24 cellular contexts compared by ENCODE assay signal in the genomic region with DNA sequence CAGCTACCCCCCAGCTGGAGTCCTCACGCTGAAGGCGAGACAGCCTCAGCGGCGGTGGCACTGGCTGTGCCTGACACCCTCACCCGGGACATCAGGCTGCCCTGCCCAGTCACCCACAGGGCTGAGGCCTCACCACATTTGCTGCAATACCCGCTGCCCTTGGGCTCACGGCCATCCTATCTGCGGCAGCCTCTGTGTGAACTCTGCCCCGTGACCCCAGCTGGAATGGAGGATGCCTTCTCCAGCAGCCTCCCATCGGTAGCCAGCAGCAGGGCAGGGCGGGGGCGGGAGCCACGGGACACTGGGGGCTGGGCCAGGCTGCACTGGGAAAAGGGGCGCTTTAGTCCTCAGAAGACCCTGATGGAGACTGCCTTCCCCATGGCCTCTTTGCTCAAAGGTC.
A peak's percentile ranks its signal among the peaks of the same experiment; 100 is the strongest.
DNase-seq lines count a peak whose midpoint lies in the region; ATAC-seq and TF ChIP-seq lines count a peak whose summit lies in the region.
"Had no signal": no experiment of that assay in that cellular context is flagged by ENCODE, and none has a peak within 500 bp of the region (broad histone marks: within the 10 kb centered on the region; RNA-seq: fewer than 3 reads in every experiment).

No MANE protein-coding gene starts in this region.

- peaks cover 36% of the 10 kb centered on the region for H3K27me3 Mint-ChIP-seq in Calu3 (ENCODE audit: unreplicated experiment)

- CTCF ChIA-PET in Calu3 (lab: Charles Lee): no interaction called here

- peak; percentile 36 for ATAC-seq in sciatic nerve
- ATAC-seq: A549, Right ventricle myocardium inferior had no signal

- no peak overlapping the region for H3K9ac ChIP-seq in liver (ENCODE audit: low read depth in 1 of 2, low read length in 2 of 2)
- H3K9ac ChIP-seq: BLaER1 treated with 17β-estradiol and CSF1 and Interleukin-3, amounts not matched to agents 10 nM and 100 nM; GM23248; KMS-11 had no signal

- H3K4me3 ChIP-seq in choroid plexus epithelial cell (ENCODE audit: low read depth, low read length) (no peak overlapping the region), liver (ENCODE audit: low read depth in 1 of 3, low read length in 3 of 3) (no peak overlapping the region), SJCRH30 (no peak overlapping the region)
- H3K4me3 ChIP-seq: A549; BLaER1 treated with 17β-estradiol and CSF1 and Interleukin-3, amounts not matched to agents 10 nM and 100 nM; GM23248; PC-9; SJSA1 had no signal

- H3K4me1 ChIP-seq in liver (ENCODE audit: control insufficient read depth in 4 of 4, insufficient read depth in 4 of 4, low read length in 3 of 4) (peaks cover 7 to 34% (median 16%) of the 10 kb centered on the region in 4 donors), SJCRH30 (no peaks in the 10 kb centered on the region; the same call in 1 of the 2 replicates)
- H3K4me1 ChIP-seq: A549, SJSA1 had no signal

- WGBS in liver: 25% methylated on average over 14 of the region's 14 CpGs

- peak; percentile 40 to 52 for TF ChIP-seq RAD21 in liver (IDR thresholded peaks at IDR 0.05)

- no peaks in the 10 kb centered on the region for H3K9me3 ChIP-seq in liver (ENCODE audit: control insufficient read depth in 4 of 4, low read length in 3 of 4)
- no peaks in the 10 kb centered on the region for H3K9me3 ChIP-seq in SJCRH30 (replicated peaks)
- H3K9me3 ChIP-seq: A549; BLaER1 treated with 17β-estradiol and CSF1 and Interleukin-3, amounts not matched to agents 10 nM and 100 nM; SJSA1 had no signal

- no peak overlapping the region for H3K4me3 Mint-ChIP-seq in Calu3 (ENCODE audit: low read depth, unreplicated experiment)
- H3K4me3 Mint-ChIP-seq: CD4-positive, alpha-beta memory T cell had no signal

- H3K36me3 Mint-ChIP-seq in Calu3 (ENCODE audit: insufficient read depth, unreplicated experiment): no peaks in the 10 kb centered on the region
- H3K36me3 Mint-ChIP-seq: CD4-positive, alpha-beta memory T cell had no signal

- intact Hi-C loops in sciatic nerve (cut with DNase I): no loop called here
- intact Hi-C loops in Calu3 (cut with micrococcal nuclease; ENCODE audit: unreplicated experiment): no loop called here

- H3K27ac ChIP-seq in liver (ENCODE audit: low read depth in 1 of 2, low read length in 2 of 2): peak overlapping the region in 1 of 2 donors; percentile 36
- no peak overlapping the region for H3K27ac ChIP-seq in SJCRH30
- H3K27ac ChIP-seq: A549; BLaER1 treated with 17β-estradiol and CSF1 and Interleukin-3, amounts not matched to agents 10 nM and 100 nM; GM23248; KMS-11; PC-9; SJSA1 had no signal

- H3K9me3 Mint-ChIP-seq in Calu3 (ENCODE audit: low read depth, unreplicated experiment): no peaks in the 10 kb centered on the region
- H3K9me3 Mint-ChIP-seq: CD4-positive, alpha-beta memory T cell had no signal

- H3K27ac Mint-ChIP-seq in Calu3 (ENCODE audit: unreplicated experiment): no peak overlapping the region
- H3K27ac Mint-ChIP-seq: CD4-positive, alpha-beta memory T cell had no signal

- H3K4me1 Mint-ChIP-seq in Calu3 (ENCODE audit: low read depth, unreplicated experiment): no peaks in the 10 kb centered on the region

- BruUV-seq in Calu3 (replicated peaks; lab: Mats Ljungman, UMichigan): no TSS peak

- TF ChIP-seq CTCF in choroid plexus epithelial cell (conservative IDR thresholded peaks at IDR 0.05; ENCODE audit: low read depth, low read length) (no peak), liver (IDR thresholded peaks at IDR 0.05; ENCODE audit: low read depth, low read length, missing input control) (peak; percentile 35), Calu3 (IDR thresholded peaks at IDR 0.05; ENCODE audit: unreplicated experiment) (no peak)

- H3K27me3 ChIP-seq in liver (ENCODE audit: control insufficient read depth in 4 of 4, insufficient read depth in 4 of 4, low read length in 3 of 4) (no peaks in the 10 kb centered on the region), SJCRH30 (peaks cover 26% of the 10 kb centered on the region)

- DNase-seq in HuH-7.5 (ENCODE audit: low spot score) (peak; percentile 38), choroid plexus epithelial cell (ENCODE audit: low read depth) (peak; percentile 37), sciatic nerve (ENCODE audit: low spot score) (no peak), GM19240 (ENCODE audit: insufficient read length, low spot score) (no peak), Calu3 (no peak), SJCRH30 (no peak)
- DNase-seq: AML-193; CD4-positive, alpha-beta memory T cell; COR-L47; DMS79; GM23248; HCEC 1CT; IMR-90; MM.1S; NCI-H2029; NCI-H446 treated with DMSO at 0.1 percent for 48 hours; NCI-H526 treated with DMSO at 0.1 percent for 48 hours; PC-9 had no signal

- H3K36me3 ChIP-seq in liver (ENCODE audit: control insufficient read depth in 4 of 4, insufficient read depth in 3 of 4, low read depth in 1 of 4, low read length in 3 of 4) (no peaks in the 10 kb centered on the region), SJCRH30 (no peaks in the 10 kb centered on the region)
- H3K36me3 ChIP-seq: BLaER1 treated with 17β-estradiol and CSF1 and Interleukin-3, amounts not matched to agents 10 nM and 100 nM; SJSA1 had no signal

TF ChIP-seq in liver, 16 proteins besides CTCF, POLR2A, EP300 and RAD21:
- TF ChIP-seq HNF4G (IDR thresholded peaks at IDR 0.05) (no peak), GABPA (IDR thresholded peaks at IDR 0.05 in 1 of 2, conservative IDR thresholded peaks at IDR 0.05 in 1 of 2) (peak in 1 of 2 donors; percentile 51), JUND (IDR thresholded peaks at IDR 0.05) (peak in 1 of 2 donors; percentile 60), YY1 (IDR thresholded peaks at IDR 0.05) (peak; percentile 85), RXRA (IDR thresholded peaks at IDR 0.05) (peak; percentile 97 to 99), EGR1 (IDR thresholded peaks at IDR 0.05; ENCODE audit: low read depth in 2 of 2) (peak; percentile 91 to 99), FOXA1 (IDR thresholded peaks at IDR 0.05) (peak; percentile 66), NR2F2 (IDR thresholded peaks at IDR 0.05) (peak; percentile 93), MAX (IDR thresholded peaks at IDR 0.05) (no peak), HNF4A (conservative IDR thresholded peaks at IDR 0.05) (peak; percentile 69 to 86), FOXA2 (IDR thresholded peaks at IDR 0.05) (peak; percentile 70), TAF1 (conservative IDR thresholded peaks at IDR 0.05) (no peak), ZBTB33 (IDR thresholded peaks at IDR 0.05) (no peak), SP1 (IDR thresholded peaks at IDR 0.05) (peak; percentile 76)
- TF ChIP-seq, protein P1, sequence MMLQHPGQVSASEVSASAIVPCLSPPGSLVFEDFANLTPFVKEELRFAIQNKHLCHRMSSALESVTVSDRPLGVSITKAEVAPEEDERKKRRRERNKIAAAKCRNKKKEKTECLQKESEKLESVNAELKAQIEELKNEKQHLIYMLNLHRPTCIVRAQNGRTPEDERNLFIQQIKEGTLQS (IDR thresholded peaks at IDR 0.05): no peak
- TF ChIP-seq, protein P2, sequence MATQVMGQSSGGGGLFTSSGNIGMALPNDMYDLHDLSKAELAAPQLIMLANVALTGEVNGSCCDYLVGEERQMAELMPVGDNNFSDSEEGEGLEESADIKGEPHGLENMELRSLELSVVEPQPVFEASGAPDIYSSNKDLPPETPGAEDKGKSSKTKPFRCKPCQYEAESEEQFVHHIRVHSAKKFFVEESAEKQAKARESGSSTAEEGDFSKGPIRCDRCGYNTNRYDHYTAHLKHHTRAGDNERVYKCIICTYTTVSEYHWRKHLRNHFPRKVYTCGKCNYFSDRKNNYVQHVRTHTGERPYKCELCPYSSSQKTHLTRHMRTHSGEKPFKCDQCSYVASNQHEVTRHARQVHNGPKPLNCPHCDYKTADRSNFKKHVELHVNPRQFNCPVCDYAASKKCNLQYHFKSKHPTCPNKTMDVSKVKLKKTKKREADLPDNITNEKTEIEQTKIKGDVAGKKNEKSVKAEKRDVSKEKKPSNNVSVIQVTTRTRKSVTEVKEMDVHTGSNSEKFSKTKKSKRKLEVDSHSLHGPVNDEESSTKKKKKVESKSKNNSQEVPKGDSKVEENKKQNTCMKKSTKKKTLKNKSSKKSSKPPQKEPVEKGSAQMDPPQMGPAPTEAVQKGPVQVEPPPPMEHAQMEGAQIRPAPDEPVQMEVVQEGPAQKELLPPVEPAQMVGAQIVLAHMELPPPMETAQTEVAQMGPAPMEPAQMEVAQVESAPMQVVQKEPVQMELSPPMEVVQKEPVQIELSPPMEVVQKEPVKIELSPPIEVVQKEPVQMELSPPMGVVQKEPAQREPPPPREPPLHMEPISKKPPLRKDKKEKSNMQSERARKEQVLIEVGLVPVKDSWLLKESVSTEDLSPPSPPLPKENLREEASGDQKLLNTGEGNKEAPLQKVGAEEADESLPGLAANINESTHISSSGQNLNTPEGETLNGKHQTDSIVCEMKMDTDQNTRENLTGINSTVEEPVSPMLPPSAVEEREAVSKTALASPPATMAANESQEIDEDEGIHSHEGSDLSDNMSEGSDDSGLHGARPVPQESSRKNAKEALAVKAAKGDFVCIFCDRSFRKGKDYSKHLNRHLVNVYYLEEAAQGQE (IDR thresholded peaks at IDR 0.05): no peak

Comparison
In these comparisons a context has a peak if more than half of its experiments do, and no peak if none do; other contexts are left out.
1. DNase-seq: peak in HuH-7.5 (single experiment) and choroid plexus epithelial cell (single experiment); none in sciatic nerve (single experiment), GM19240 (single experiment), Calu3 (single experiment) and SJCRH30 (0 of 2).